ENCODE assay signal across 38 cellular contexts in the genomic region with DNA sequence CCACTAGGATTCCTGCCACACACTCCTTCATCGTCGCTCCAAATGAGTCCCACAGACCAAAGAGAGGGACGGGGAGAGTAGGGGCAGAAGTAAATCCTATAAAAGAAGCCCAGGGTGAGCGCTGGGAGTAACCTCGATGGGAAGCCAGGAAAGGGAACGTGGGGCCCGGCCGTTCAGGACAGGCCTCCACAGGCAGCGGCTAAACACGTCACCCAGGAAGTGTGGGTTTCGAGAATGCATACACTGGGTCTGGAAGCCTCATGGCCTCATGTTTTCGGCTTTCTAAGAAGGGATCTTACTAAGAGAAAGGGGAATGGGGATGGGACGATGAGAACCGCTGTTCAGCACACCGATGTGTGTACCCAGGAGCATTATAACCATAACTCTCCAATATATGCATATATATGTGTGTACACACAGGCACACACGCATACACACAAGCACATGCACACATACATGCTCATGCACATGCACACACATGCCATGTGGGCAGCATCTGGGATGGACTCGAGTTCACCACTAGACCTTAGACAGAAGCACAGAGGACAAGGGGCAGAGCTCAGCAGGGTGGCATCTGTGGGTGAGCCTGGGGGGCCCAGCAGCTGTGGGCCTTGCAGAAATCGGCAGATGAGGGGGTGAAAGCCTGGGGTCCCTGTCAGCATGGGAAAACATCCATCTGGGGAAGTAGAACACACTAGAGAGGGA. TPM values are rescaled to one million over a fixed set of nuclear protein-coding genes. Genes with fewer than 3 reads are reported as not detected.
"Had no signal": no experiment of that assay in that cellular context is flagged by ENCODE, and none has a peak within 500 bp of the region (broad histone marks: within the 10 kb centered on the region; RNA-seq: fewer than 3 reads in every experiment).

No MANE protein-coding gene starts in this region.

- ATAC-seq: activated naive CD8-positive, alpha-beta T cell treated with anti-CD3 and anti-CD28 coated beads, Interleukin-2, amount 50 U/mL, for 24 hours; left colon; pancreas; psoas muscle; stimulated activated naive B cell treated with anti-CD40 and anti-IgM and Interleukin-4, amounts not matched to agents 10 μg/mL and 1 μg/mL and 100 μg/mL, for 72 hours; upper lobe of right lung had no signal

- H3K4me2 ChIP-seq: smooth muscle cell had no signal

- H3K27ac Mint-ChIP-seq: activated naive CD8-positive, alpha-beta T cell treated with anti-CD3 and anti-CD28 coated beads, Interleukin-2, amount 50 U/mL, for 24 hours; activated T-helper 1 cell treated with anti-CD3 and anti-CD28 coated beads, Interleukin-12 subunit alpha, Interleukin-12 subunit beta, Interleukin-2, Interleukin-4 antibody, amounts not matched to agents 30 ng/mL and 10 ng/mL and 1 ng/mL, durations not matched to agents 14 hours and 24 hours and 36 hours; mesothelial cell of epicardium; naive B cell; nephron progenitor cell; stimulated activated naive B cell treated with anti-CD40 and anti-IgM and Interleukin-4, amounts not matched to agents 10 μg/mL and 1 μg/mL and 100 μg/mL, for 72 hours; T-helper 1 cell treated with Interleukin-12 subunit alpha and Interleukin-12 subunit beta and Interleukin-4 antibody, amounts not matched to agents 30 μg/mL and 1 μg/mL, for 36 hours had no signal

- H3K9me3 Mint-ChIP-seq: activated naive CD8-positive, alpha-beta T cell treated with anti-CD3 and anti-CD28 coated beads, Interleukin-2, amount 50 U/mL, for 24 hours; activated T-helper 1 cell treated with anti-CD3 and anti-CD28 coated beads, Interleukin-12 subunit alpha, Interleukin-12 subunit beta, Interleukin-2, Interleukin-4 antibody, amounts not matched to agents 30 ng/mL and 10 ng/mL and 1 ng/mL, durations not matched to agents 14 hours and 24 hours and 36 hours; mesothelial cell of epicardium; naive B cell; nephron progenitor cell; stimulated activated naive B cell treated with anti-CD40 and anti-IgM and Interleukin-4, amounts not matched to agents 10 μg/mL and 1 μg/mL and 100 μg/mL, for 72 hours; T-helper 1 cell treated with Interleukin-12 subunit alpha and Interleukin-12 subunit beta and Interleukin-4 antibody, amounts not matched to agents 30 μg/mL and 1 μg/mL, for 36 hours had no signal

- H3K4me1 ChIP-seq: colonic mucosa, pancreas, psoas muscle, stomach, thyroid gland, upper lobe of right lung had no signal

- DNase-seq: activated CD4-positive, alpha-beta T cell treated with anti-CD3 and anti-CD28 coated beads for 48 hours; activated CD4-positive, alpha-beta T cell treated with anti-CD3 and anti-CD28 coated beads, Interleukin-2, amount 50 U/mL, for 48 hours; activated CD8-positive, alpha-beta memory T cell treated with anti-CD3 and anti-CD28 coated beads for 24 hours; activated gamma-delta T cell; activated naive CD4-positive, alpha-beta T cell treated with anti-CD3 and anti-CD28 coated beads, Interleukin-2, amount 50 U/mL, for 16 hours; activated naive CD8-positive, alpha-beta T cell treated with anti-CD3 and anti-CD28 coated beads, Interleukin-2, amount 50 U/mL, for 24 hours; activated T-cell treated with anti-CD3 and anti-CD28 coated beads, Interleukin-2, amount 50 U/mL, for 1 hour; amygdala; colonic mucosa; effector CD8-positive, alpha-beta T cell; head of caudate nucleus; hippocampal formation; left colon; naive B cell; nephron progenitor cell; nucleus accumbens; psoas muscle; stimulated activated CD4-positive, alpha-beta T cell treated with anti-CD3 and anti-CD28 coated beads, Interleukin-15, amount 100 ng/mL, for 24 hours; stimulated activated CD4-positive, alpha-beta T cell treated with anti-CD3 and anti-CD28 coated beads, Interleukin-2, amount 100 ng/mL, for 24 hours; stimulated activated naive B cell treated with anti-CD40 and anti-IgM and Interleukin-4, amounts not matched to agents 10 μg/mL and 1 μg/mL and 100 μg/mL, for 72 hours; stomach; T-helper 9 cell; thyroid gland; upper lobe of right lung had no signal

- H3K27ac ChIP-seq: colonic mucosa, pancreas, psoas muscle, stomach, thyroid gland, upper lobe of right lung, VCaP had no signal

- H3K36me3 ChIP-seq: colonic mucosa, pancreas, stomach, thyroid gland, upper lobe of right lung had no signal

- H3K36me3 Mint-ChIP-seq: mesothelial cell of epicardium; naive B cell; stimulated activated naive B cell treated with anti-CD40 and anti-IgM and Interleukin-4, amounts not matched to agents 10 μg/mL and 1 μg/mL and 100 μg/mL, for 72 hours had no signal

- H3K4me3 Mint-ChIP-seq: activated naive CD8-positive, alpha-beta T cell treated with anti-CD3 and anti-CD28 coated beads, Interleukin-2, amount 50 U/mL, for 24 hours; activated T-helper 1 cell treated with anti-CD3 and anti-CD28 coated beads, Interleukin-12 subunit alpha, Interleukin-12 subunit beta, Interleukin-2, Interleukin-4 antibody, amounts not matched to agents 30 ng/mL and 10 ng/mL and 1 ng/mL, durations not matched to agents 14 hours and 24 hours and 36 hours; mesothelial cell of epicardium; naive B cell; nephron progenitor cell; stimulated activated naive B cell treated with anti-CD40 and anti-IgM and Interleukin-4, amounts not matched to agents 10 μg/mL and 1 μg/mL and 100 μg/mL, for 72 hours; T-helper 1 cell treated with Interleukin-12 subunit alpha and Interleukin-12 subunit beta and Interleukin-4 antibody, amounts not matched to agents 30 μg/mL and 1 μg/mL, for 36 hours had no signal

- H3K9me3 ChIP-seq: colonic mucosa, pancreas, psoas muscle, stomach, thyroid gland, upper lobe of right lung had no signal

- FAIRE-seq: endometrium, keratinocyte, pancreas, TTC549 had no signal

- H3K4me3 ChIP-seq: colonic mucosa, pancreas, psoas muscle, smooth muscle cell, stomach, thyroid gland, upper lobe of right lung had no signal

- H3K27me3 ChIP-seq: colonic mucosa, pancreas, thyroid gland, upper lobe of right lung had no signal

- H3K4me1 Mint-ChIP-seq: activated naive CD8-positive, alpha-beta T cell treated with anti-CD3 and anti-CD28 coated beads, Interleukin-2, amount 50 U/mL, for 24 hours; mesothelial cell of epicardium; naive B cell; stimulated activated naive B cell treated with anti-CD40 and anti-IgM and Interleukin-4, amounts not matched to agents 10 μg/mL and 1 μg/mL and 100 μg/mL, for 72 hours had no signal

RNA-seq across cellular contexts. Expression of a gene that starts 14.8 kb away (rescaled TPM):
- total RNA-seq: activated T-helper 1 cell treated with anti-CD3 and anti-CD28 coated beads, Interleukin-12 subunit alpha, Interleukin-12 subunit beta, Interleukin-2, Interleukin-4 antibody, amounts not matched to agents 30 ng/mL and 10 ng/mL and 1 ng/mL, durations not matched to agents 14 hours and 24 hours and 36 hours; colonic mucosa; dermis microvascular lymphatic vessel endothelial cell; epithelial cell of proximal tubule; fibroblast of lung; fibroblast of villous mesenchyme; left colon; liver; mesothelial cell of epicardium; pancreas; psoas muscle; thyroid gland; upper lobe of right lung had no signal
- polyA plus RNA-seq: fibroblast of lung, keratinocyte, liver, pancreas, psoas muscle, smooth muscle cell, stomach had no signal
